ENCODE assay signal across 8 cellular contexts in genomic region chr5:141636106-141636412, GRCh38. TPM values are rescaled to one million over a fixed set of nuclear protein-coding genes. Genes with fewer than 3 reads are reported as not detected.
A peak's percentile ranks its signal among the peaks of the same experiment; 100 is the strongest.
DNase-seq lines count a peak whose midpoint lies in the region; ATAC-seq and TF ChIP-seq lines count a peak whose summit lies in the region.

No MANE protein-coding gene starts in this region.

- no peak for DNase-seq in activated CD4-positive, alpha-beta T cell treated with anti-CD3 and anti-CD28 coated beads, Interleukin-2, amount 10 ng/mL, durations not matched to agents 7 days and 5 days
- DNase-seq in activated CD4-positive, alpha-beta T cell treated with anti-CD3 and anti-CD28 coated beads, Interleukin-2, amount 50 U/mL, for 48 hours = no peak
- DNase-seq in activated naive CD8-positive, alpha-beta T cell treated with anti-CD3 and anti-CD28 coated beads, Interleukin-2, amount 50 U/mL, for 24 hours = peak; percentile 31
- DNase-seq in left colon (no peak), suprapubic skin (ENCODE audit: low spot score in 2 of 2) (no peak), retina (no peak), NCI-H1105 treated with DMSO at 0.1 percent for 48 hours (lab: John Stamatoyannopoulos, UW) (no peak)

- H3K4me3 ChIP-seq in suprapubic skin = peak overlapping the region; percentile 89

- no peak for TF ChIP-seq CTCF in suprapubic skin (IDR thresholded peaks at IDR 0.05)

- intact Hi-C loops in left colon (cut with DNase I, micrococcal nuclease) = no loop called here

- peak overlapping the region; percentile 68 for H3K27ac ChIP-seq in suprapubic skin

- no peak for ATAC-seq in activated naive CD8-positive, alpha-beta T cell treated with anti-CD3 and anti-CD28 coated beads, Interleukin-2, amount 50 U/mL, for 24 hours
- ATAC-seq in left colon = peak; percentile 7
- no peak for ATAC-seq in activated CD4-positive, CD25-positive, alpha-beta regulatory T cell treated with anti-CD3 and anti-CD28 coated beads, Interleukin-2, amount 50 U/mL, for 24 hours

- no peak for TF ChIP-seq EP300 in suprapubic skin (IDR thresholded peaks at IDR 0.05)

- peak overlapping the region; percentile 92 for H3K4me3 Mint-ChIP-seq in activated CD4-positive, alpha-beta T cell treated with anti-CD3 and anti-CD28 coated beads, Interleukin-2, amount 10 ng/mL, durations not matched to agents 7 days and 5 days
- peak overlapping the region; percentile 90 for H3K4me3 Mint-ChIP-seq in activated naive CD8-positive, alpha-beta T cell treated with anti-CD3 and anti-CD28 coated beads, Interleukin-2, amount 50 U/mL, for 24 hours

- no peaks in the 10 kb centered on the region for H3K27me3 Mint-ChIP-seq in activated CD4-positive, alpha-beta T cell treated with anti-CD3 and anti-CD28 coated beads, Interleukin-2, amount 10 ng/mL, durations not matched to agents 7 days and 5 days
- no peaks in the 10 kb centered on the region for H3K27me3 Mint-ChIP-seq in activated naive CD8-positive, alpha-beta T cell treated with anti-CD3 and anti-CD28 coated beads, Interleukin-2, amount 50 U/mL, for 24 hours

- no peak for TF ChIP-seq POLR2A in suprapubic skin (IDR thresholded peaks at IDR 0.05)

- CTCF ChIA-PET in activated CD4-positive, alpha-beta T cell treated with anti-CD3 and anti-CD28 coated beads, Interleukin-2, amount 10 ng/mL, durations not matched to agents 7 days and 5 days (lab: Charles Lee) = interaction anchor here (0.6 to 17.2 kb wide), 8 partner anchors 9 to 1026 kb away, joined by 3 to 318 read pairs (median 8); partner anchors contain the start of gene DIAPH1

- H3K27ac Mint-ChIP-seq in activated CD4-positive, alpha-beta T cell treated with anti-CD3 and anti-CD28 coated beads, Interleukin-2, amount 10 ng/mL, durations not matched to agents 7 days and 5 days = peak overlapping the region; percentile 89
- H3K27ac Mint-ChIP-seq in activated naive CD8-positive, alpha-beta T cell treated with anti-CD3 and anti-CD28 coated beads, Interleukin-2, amount 50 U/mL, for 24 hours = peak overlapping the region; percentile 74

- H3K36me3 Mint-ChIP-seq in activated CD4-positive, alpha-beta T cell treated with anti-CD3 and anti-CD28 coated beads, Interleukin-2, amount 10 ng/mL, durations not matched to agents 7 days and 5 days (ENCODE audit: low read depth) = peaks cover 19% of the 10 kb centered on the region
- H3K36me3 Mint-ChIP-seq in activated naive CD8-positive, alpha-beta T cell treated with anti-CD3 and anti-CD28 coated beads, Interleukin-2, amount 50 U/mL, for 24 hours (ENCODE audit: low read depth) = peaks cover 33% of the 10 kb centered on the region

- H3K9me3 Mint-ChIP-seq in activated CD4-positive, alpha-beta T cell treated with anti-CD3 and anti-CD28 coated beads, Interleukin-2, amount 10 ng/mL, durations not matched to agents 7 days and 5 days = no peaks in the 10 kb centered on the region
- no peaks in the 10 kb centered on the region for H3K9me3 Mint-ChIP-seq in activated naive CD8-positive, alpha-beta T cell treated with anti-CD3 and anti-CD28 coated beads, Interleukin-2, amount 50 U/mL, for 24 hours

- no peaks in the 10 kb centered on the region for H3K9me3 ChIP-seq in suprapubic skin

- H3K4me1 Mint-ChIP-seq in activated CD4-positive, alpha-beta T cell treated with anti-CD3 and anti-CD28 coated beads, Interleukin-2, amount 10 ng/mL, durations not matched to agents 7 days and 5 days = peaks cover 47% of the 10 kb centered on the region
- peaks cover 53% of the 10 kb centered on the region for H3K4me1 Mint-ChIP-seq in activated naive CD8-positive, alpha-beta T cell treated with anti-CD3 and anti-CD28 coated beads, Interleukin-2, amount 50 U/mL, for 24 hours

- no peaks in the 10 kb centered on the region for H3K27me3 ChIP-seq in suprapubic skin

- POLR2A ChIA-PET in activated CD4-positive, alpha-beta T cell treated with anti-CD3 and anti-CD28 coated beads, Interleukin-2, amount 10 ng/mL, durations not matched to agents 7 days and 5 days (lab: Charles Lee) = interaction anchor here (1.4 kb wide), 1 partner anchor 17 kb away, joined by 4 read pairs; the partner anchor contains the start of gene DIAPH1

- 9% methylated on average over 4 of the region's 4 CpGs for WGBS in suprapubic skin

- H3K4me1 ChIP-seq in suprapubic skin = peaks cover 45% of the 10 kb centered on the region

- H3K36me3 ChIP-seq in suprapubic skin = peaks cover 9% of the 10 kb centered on the region

RNA-seq across cellular contexts. Expression of gene HDAC3, which starts 0.6 kb away (rescaled TPM):
- total RNA-seq in activated CD4-positive, alpha-beta T cell treated with anti-CD3 and anti-CD28 coated beads, Interleukin-2, amount 10 ng/mL, durations not matched to agents 7 days and 5 days = 10 to 100 TPM; 70.2 to 73.9 TPM
- 10 to 100 TPM; 37.8 to 40.5 TPM for total RNA-seq in left colon
- total RNA-seq in suprapubic skin = 10 to 100 TPM; 50.0 to 79.2 (median 59.4) TPM

RNA-seq across cellular contexts. Expression of gene RELL2, which starts 0.7 kb away (rescaled TPM):
- total RNA-seq in activated CD4-positive, alpha-beta T cell treated with anti-CD3 and anti-CD28 coated beads, Interleukin-2, amount 10 ng/mL, durations not matched to agents 7 days and 5 days = 10 to 100 TPM; 25.1 to 26.9 TPM
- total RNA-seq in left colon (1 to 10 TPM; 2.9 to 3.5 TPM), suprapubic skin (1 to 10 TPM; 2.9 to 9.0 (median 5.7) TPM)

RNA-seq across cellular contexts. Expression of gene FCHSD1, which starts 15.2 kb away (rescaled TPM):
- 10 to 100 TPM; 58.0 to 59.3 TPM for total RNA-seq in activated CD4-positive, alpha-beta T cell treated with anti-CD3 and anti-CD28 coated beads, Interleukin-2, amount 10 ng/mL, durations not matched to agents 7 days and 5 days
- total RNA-seq in left colon = 10 to 100 TPM; 15.0 to 19.2 TPM
- 100 to 1,000 TPM in 2 of 4 donors, 10 to 100 TPM in 2; 40.1 to 117 (median 77.1) TPM for total RNA-seq in suprapubic skin

RNA-seq across cellular contexts. Expression of gene DIAPH1, which starts 17.3 kb away (rescaled TPM):
- total RNA-seq in activated CD4-positive, alpha-beta T cell treated with anti-CD3 and anti-CD28 coated beads, Interleukin-2, amount 10 ng/mL, durations not matched to agents 7 days and 5 days = 100 to 1,000 TPM; 297 to 302 TPM
- 100 to 1,000 TPM; 105 to 108 TPM for total RNA-seq in left colon
- total RNA-seq in suprapubic skin = 100 to 1,000 TPM in 1 of 4 donors, 10 to 100 TPM in 3; 83.0 to 115 (median 95.1) TPM

RNA-seq across cellular contexts. Expression of gene ARAP3, which starts 46.0 kb away (rescaled TPM):
- 1 to 10 TPM; 4.2 to 4.6 TPM for total RNA-seq in activated CD4-positive, alpha-beta T cell treated with anti-CD3 and anti-CD28 coated beads, Interleukin-2, amount 10 ng/mL, durations not matched to agents 7 days and 5 days
- total RNA-seq in left colon = 1 to 10 TPM; 5.3 to 7.1 TPM
- 1 to 10 TPM; 1.5 to 7.4 (median 4.3) TPM for total RNA-seq in suprapubic skin
